In genomic region chr15:40693904-40694705, GRCh38 we compare ENCODE assay signal across 8 cellular contexts. TPM values are rescaled to one million over a fixed set of nuclear protein-coding genes. Genes with fewer than 3 reads are reported as not detected.
DNase-seq lines count a peak whose midpoint lies in the region; ATAC-seq and TF ChIP-seq lines count a peak whose summit lies in the region.

No MANE protein-coding gene starts in this region.

- H3K36me3 ChIP-seq in HUES48 (ENCODE audit: control insufficient read depth, insufficient read depth, low read length): peaks cover 7% of the 10 kb centered on the region
- H3K36me3 ChIP-seq in lower lobe of right lung: peaks cover 6% of the 10 kb centered on the region
- H3K36me3 ChIP-seq in aorta (ENCODE audit: control insufficient read depth in 1 of 2, insufficient read depth in 2 of 2, low read length in 1 of 2): no peaks in the 10 kb centered on the region

- H3K9me3 Mint-ChIP-seq in activated T-cell treated with anti-CD3 and anti-CD28 coated beads, Interleukin-2, amount 50 U/mL, for 4 hours: no peaks in the 10 kb centered on the region
- H3K9me3 Mint-ChIP-seq in brain: no peaks in the 10 kb centered on the region

- 27 to 30% methylated on average over 32 of the region's 32 CpGs for WGBS in aorta, 2 donors

- H3K4me1 ChIP-seq in HUES48 (ENCODE audit: control insufficient read depth, insufficient read depth, low read length) (peaks cover 7% of the 10 kb centered on the region; the same call in 1 of the 2 replicates), lower lobe of right lung (peaks cover 18% of the 10 kb centered on the region), aorta (ENCODE audit: control insufficient read depth in 1 of 2, insufficient read depth in 2 of 2, low read length in 2 of 2) (peaks cover 1 to 2% of the 10 kb centered on the region in 2 donors)

- peak overlapping the region; percentile 95 to 99 (median 97) for H3K27ac Mint-ChIP-seq in brain

- H3K4me1 Mint-ChIP-seq in activated T-cell treated with anti-CD3 and anti-CD28 coated beads, Interleukin-2, amount 50 U/mL, for 4 hours (ENCODE audit: low read depth): peaks cover 22% of the 10 kb centered on the region
- H3K4me1 Mint-ChIP-seq in brain: peaks cover 38% of the 10 kb centered on the region

- H3K27me3 ChIP-seq in HUES48 (ENCODE audit: control insufficient read depth, insufficient read depth, low read length) (no peaks in the 10 kb centered on the region), lower lobe of right lung (ENCODE audit: low read depth) (no peaks in the 10 kb centered on the region), aorta (ENCODE audit: control insufficient read depth in 1 of 2, insufficient read depth in 2 of 2, low read length in 1 of 2) (no peaks in the 10 kb centered on the region)

- H3K9ac ChIP-seq in HUES48 (ENCODE audit: low read depth, low read length): peak overlapping the region; percentile 49

- peak overlapping the region; percentile 96 for H3K4me3 Mint-ChIP-seq in activated T-cell treated with anti-CD3 and anti-CD28 coated beads, Interleukin-2, amount 50 U/mL, for 4 hours
- H3K4me3 Mint-ChIP-seq in brain: peak overlapping the region; percentile 96 to 100 (median 99)

- no peak for DNase-seq in activated T-cell treated with anti-CD3 and anti-CD28 coated beads, Interleukin-2, amount 50 U/mL, for 4 hours
- no peak for DNase-seq in activated T-cell treated with anti-CD3 and anti-CD28 coated beads, Interleukin-2, amount 50 U/mL, for 1 hour
- DNase-seq in lower lobe of right lung: no peak
- DNase-seq in aorta: no peak
- DNase-seq in DMS153 treated with DMSO at 0.1 percent for 48 hours (lab: John Stamatoyannopoulos, UW; ENCODE audit: unreplicated experiment): no peak

- no peaks in the 10 kb centered on the region for H3K27me3 Mint-ChIP-seq in activated T-cell treated with anti-CD3 and anti-CD28 coated beads, Interleukin-2, amount 50 U/mL, for 4 hours (ENCODE audit: low read depth)
- H3K27me3 Mint-ChIP-seq in brain: peaks cover 12% of the 10 kb centered on the region

- H3K9me3 ChIP-seq in HUES48 (ENCODE audit: control insufficient read depth, insufficient read depth, low read length) (no peaks in the 10 kb centered on the region), lower lobe of right lung (no peaks in the 10 kb centered on the region), aorta (ENCODE audit: control insufficient read depth, low read length) (no peaks in the 10 kb centered on the region)

- peak overlapping the region; percentile 89 for H3K4me3 ChIP-seq in HUES48 (ENCODE audit: low read depth, low read length)
- peak overlapping the region; percentile 74 for H3K4me3 ChIP-seq in lower lobe of right lung
- peak overlapping the region; percentile 70 to 77 for H3K4me3 ChIP-seq in aorta (ENCODE audit: low read length in 2 of 2)

- intact Hi-C loops in lower lobe of right lung (cut with DNase I): no loop called here
- intact Hi-C loops in aorta (cut with DNase I): loop anchor here in 1 of 2 donors (5.0 kb wide), 1 partner anchor 102 kb away; the partner anchor contains the start of gene KNL1

- no peak for ATAC-seq in activated T-cell treated with anti-CD3 and anti-CD28 coated beads, Interleukin-2, amount 50 U/mL, for 4 hours
- ATAC-seq in lower lobe of right lung (peak in 1 of 2 donors; percentile 1), aorta (ENCODE audit: low FRiP score) (peak; percentile 43), HG02623 (IDR thresholded peaks at IDR 0.05; ENCODE audit: unreplicated experiment) (no peak)

- H3K36me3 Mint-ChIP-seq in activated T-cell treated with anti-CD3 and anti-CD28 coated beads, Interleukin-2, amount 50 U/mL, for 4 hours (ENCODE audit: insufficient read depth): peaks cover 10% of the 10 kb centered on the region
- H3K36me3 Mint-ChIP-seq in brain: peaks cover 8% of the 10 kb centered on the region

- H3K27ac ChIP-seq in HUES48 (ENCODE audit: low read depth, low read length) (peak overlapping the region; percentile 98), lower lobe of right lung (peak overlapping the region; percentile 98), aorta (ENCODE audit: low read depth in 1 of 2, low read length in 2 of 2) (peak overlapping the region in 1 of 2 donors; percentile 96)

- no peak for TF ChIP-seq CTCF in brain (conservative IDR thresholded peaks at IDR 0.05)
- TF ChIP-seq CTCF in lower lobe of right lung (IDR thresholded peaks at IDR 0.05): no peak

RNA-seq across cellular contexts. Expression of gene RAD51, which starts 0.9 kb away (rescaled TPM):
- total RNA-seq in activated T-cell treated with anti-CD3 and anti-CD28 coated beads, Interleukin-2, amount 50 U/mL, for 4 hours: 10 to 100 TPM; 28.2 to 39.7 (median 31.0) TPM
- 24.7 TPM for polyA plus RNA-seq in brain (ENCODE audit: insufficient read depth, low read depth, low replicate concordance)
- 1.1 TPM for total RNA-seq in lower lobe of right lung
- total RNA-seq in aorta: under 1 TPM; 0.42 to 0.87 TPM
- polyA plus RNA-seq in aorta: under 1 TPM; 0.33 to 0.50 TPM

Comparison
In these comparisons a context has a peak if more than half of its experiments do, and no peak if none do; other contexts are left out.
1. RNA of gene RAD51, which starts 0.9 kb away (total RNA-seq): 28.2 to 39.7 TPM in activated T-cell treated with anti-CD3 and anti-CD28 coated beads, Interleukin-2, amount 50 U/mL, for 4 hours; 1.1 TPM in lower lobe of right lung (single experiment) and 0.42 to 0.87 TPM in aorta; every median in the first group is over 10 times any median in the second.
2. Peak in every context shown above with its lines, with median percentiles within 50 percentile points of each other: H3K4me3 ChIP-seq.